Comparison of ENCODE assay signal across 9 cellular contexts in the genomic region with DNA sequence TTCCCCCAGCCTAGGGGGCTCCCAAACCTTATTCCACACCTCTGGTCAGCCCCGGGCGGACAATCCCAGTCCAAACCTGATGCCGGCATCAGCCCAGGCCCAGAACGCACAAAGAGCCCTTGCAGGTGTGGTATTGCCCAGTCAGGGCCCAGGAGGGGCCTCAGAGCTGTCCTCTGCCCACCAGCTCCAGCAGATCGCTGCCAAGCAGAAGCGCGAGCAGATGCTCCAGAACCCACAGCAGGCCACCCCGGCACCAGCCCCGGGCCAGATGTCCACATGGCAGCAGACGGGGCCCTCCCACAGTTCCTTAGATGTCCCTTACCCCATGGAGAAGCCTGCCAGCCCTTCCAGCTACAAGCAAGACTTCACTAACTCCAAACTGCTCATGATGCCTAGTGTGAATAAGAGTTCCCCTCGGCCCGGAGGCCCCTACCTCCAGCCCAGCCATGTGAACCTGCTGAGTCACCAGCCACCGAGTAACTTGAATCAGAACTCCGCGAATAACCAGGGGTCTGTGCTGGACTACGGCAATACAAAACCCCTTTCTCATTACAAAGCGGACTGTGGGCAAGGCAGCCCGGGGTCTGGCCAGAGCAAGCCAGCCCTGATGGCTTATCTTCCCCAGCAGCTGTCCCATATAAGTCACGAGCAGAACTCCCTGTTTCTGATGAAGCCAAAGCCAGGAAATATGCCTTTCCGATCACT. TPM values are rescaled to one million over a fixed set of nuclear protein-coding genes. Genes with fewer than 3 reads are reported as not detected.
DNase-seq lines count a peak whose midpoint lies in the region; ATAC-seq and TF ChIP-seq lines count a peak whose summit lies in the region.
"Had no signal": no experiment of that assay in that cellular context is flagged by ENCODE, and none has a peak within 500 bp of the region (broad histone marks: within the 10 kb centered on the region; RNA-seq: fewer than 3 reads in every experiment).

No MANE protein-coding gene starts in this region.

- 89% methylated on average over 10 of the region's 20 CpGs for WGBS in esophagus muscularis mucosa

- no peaks in the 10 kb centered on the region for H3K27me3 ChIP-seq in esophagus muscularis mucosa

- in situ Hi-C loops in G401 (cut with HindIII; ENCODE audit: low sequenced_read_pairs) = no loop called here

- TF ChIP-seq POLR2A in esophagus muscularis mucosa (IDR thresholded peaks at IDR 0.05; ENCODE audit: low read depth) = no peak

- no peak overlapping the region for H3K4me3 ChIP-seq in esophagus muscularis mucosa

- DNase-seq in DMS 273 treated with DMSO at 0.1 percent for 48 hours (lab: John Stamatoyannopoulos, UW) = peak; percentile 42
- DNase-seq in esophagus muscularis mucosa (ENCODE audit: extremely low spot score) = no peak
- peak; percentile 70 for DNase-seq in posterior vena cava (ENCODE audit: low spot score)
- DNase-seq in AML-193 (lab: John Stamatoyannopoulos, UW) = no peak
- DNase-seq in NCI-H774 (lab: John Stamatoyannopoulos, UW) = no peak
- DNase-seq in G401 (ENCODE audit: low spot score) = no peak
- DNase-seq: NCI-H345 had no signal

- H3K4me1 ChIP-seq in esophagus muscularis mucosa = peaks cover 64 to 80% (median 72%) of the 10 kb centered on the region in 4 donors

- peaks cover 26 to 58% (median 51%) of the 10 kb centered on the region in 4 donors for H3K36me3 ChIP-seq in esophagus muscularis mucosa

- intact Hi-C loops in esophagus muscularis mucosa (cut with DNase I) (loop anchor here (10.0 kb wide), 1 partner anchor 139 kb away; the partner anchor contains the start of gene TBC1D9B), posterior vena cava (cut with DNase I) (no loop called here)

- H3K27ac ChIP-seq in esophagus muscularis mucosa (replicated peaks in 1 of 4) = peak overlapping the region; percentile 12 to 66 (median 50)

- ATAC-seq in SK-N-SH treated with all-trans-retinoic acid at 6 μM for 48 hours (peak; percentile 21), HG03159 (IDR thresholded peaks at IDR 0.05; ENCODE audit: unreplicated experiment) (no peak)

- no peaks in the 10 kb centered on the region for H3K9me3 ChIP-seq in esophagus muscularis mucosa

- TF ChIP-seq CTCF in esophagus muscularis mucosa (IDR thresholded peaks at IDR 0.05) = no peak

- TF ChIP-seq EP300 in esophagus muscularis mucosa (IDR thresholded peaks at IDR 0.05) = no peak

TF ChIP-seq in SK-N-SH treated with all-trans-retinoic acid at 6 μM for 48 hours, 23 proteins besides CTCF, POLR2A, EP300 and RAD21:
- TF ChIP-seq PPARA (CRISPR knock-in tag; IDR thresholded peaks at IDR 0.05; ENCODE audit: borderline replicate concordance) (no peak), ESRRG (CRISPR knock-in tag; IDR thresholded peaks at IDR 0.05) (no peak), TOX (CRISPR knock-in tag; IDR thresholded peaks at IDR 0.05; ENCODE audit: borderline replicate concordance) (no peak), BACH2 (CRISPR knock-in tag; IDR thresholded peaks at IDR 0.05; ENCODE audit: borderline replicate concordance) (no peak), OSR1 (CRISPR knock-in tag; IDR thresholded peaks at IDR 0.05) (no peak), ISL1 (CRISPR knock-in tag; IDR thresholded peaks at IDR 0.05) (no peak), RARB (CRISPR knock-in tag; IDR thresholded peaks at IDR 0.05) (no peak)

RNA-seq across cellular contexts. Expression of gene LTC4S, which starts 27.6 kb away (rescaled TPM):
- total RNA-seq in esophagus muscularis mucosa (10 to 100 TPM in 3 of 4 donors, 1 to 10 TPM in 1; 7.9 to 15.2 (median 12.8) TPM), posterior vena cava (10 to 100 TPM; 19.7 to 20.3 TPM)
- total RNA-seq in G401 (2014; rRNA removed; shearing (Covaris generic)) = 7.1 and 9.4 TPM in 2 replicates

RNA-seq across cellular contexts. Expression of gene MAML1, which starts 33.6 kb away (rescaled TPM):
- total RNA-seq in esophagus muscularis mucosa = 10 to 100 TPM; 21.4 to 60.9 (median 36.4) TPM
- total RNA-seq in posterior vena cava = 10 to 100 TPM; 22.0 to 22.5 TPM
- total RNA-seq in G401 (2014; rRNA removed; shearing (Covaris generic)) = 12.5 and 14.2 TPM in 2 replicates

RNA-seq across cellular contexts. Expression of gene MGAT4B, which starts 40.5 kb away (rescaled TPM):
- total RNA-seq in esophagus muscularis mucosa (10 to 100 TPM; 47.1 to 70.6 (median 59.2) TPM), posterior vena cava (10 to 100 TPM; 54.6 to 62.8 TPM)
- total RNA-seq in G401 (2014; rRNA removed; shearing (Covaris generic)) = 122 and 128 TPM in 2 replicates

RNA-seq across cellular contexts. Expression of gene SQSTM1, which starts 54.5 kb away (rescaled TPM):
- total RNA-seq in esophagus muscularis mucosa (100 to 1,000 TPM; 333 to 453 (median 392) TPM), posterior vena cava (100 to 1,000 TPM; 245 to 333 TPM)
- 139 and 150 TPM in 2 replicates for total RNA-seq in G401 (2014; rRNA removed; shearing (Covaris generic))

Comparison
In these comparisons a context has a peak if more than half of its experiments do, and no peak if none do; other contexts are left out.
1. DNase-seq: peak in DMS 273 treated with DMSO at 0.1 percent for 48 hours (single experiment) and posterior vena cava (single experiment); none in esophagus muscularis mucosa (single experiment), AML-193 (0 of 2), NCI-H774 (single experiment) and G401 (single experiment).